3 cellular contexts compared by ENCODE assay signal in the genomic region with DNA sequence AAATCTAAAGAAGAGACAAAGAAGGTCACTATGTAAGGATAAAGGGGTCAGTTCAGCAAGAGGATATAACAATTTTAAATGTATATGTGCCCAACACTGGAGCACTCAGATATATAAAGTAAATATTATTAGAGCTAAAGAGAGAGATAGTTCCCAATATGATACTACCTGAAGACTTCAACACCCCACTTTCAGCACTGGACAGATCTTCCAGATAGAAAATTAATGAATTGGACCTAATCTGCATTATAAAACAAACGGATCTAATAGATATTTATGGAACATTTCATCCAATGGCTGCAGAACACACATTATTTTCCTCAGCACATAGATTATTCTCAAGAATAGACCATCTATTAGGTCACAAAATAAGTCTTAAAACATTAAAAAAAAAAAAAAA.
TF ChIP-seq lines count a peak whose summit lies in the region.

No MANE protein-coding gene starts in this region.

TF ChIP-seq in liver, 16 proteins besides CTCF, POLR2A, EP300 and RAD21:
- TF ChIP-seq GABPA (IDR thresholded peaks at IDR 0.05 in 1 of 2, conservative IDR thresholded peaks at IDR 0.05 in 1 of 2) (no peak), EGR1 (IDR thresholded peaks at IDR 0.05; ENCODE audit: low read depth in 2 of 2) (no peak)
- TF ChIP-seq, protein P1, sequence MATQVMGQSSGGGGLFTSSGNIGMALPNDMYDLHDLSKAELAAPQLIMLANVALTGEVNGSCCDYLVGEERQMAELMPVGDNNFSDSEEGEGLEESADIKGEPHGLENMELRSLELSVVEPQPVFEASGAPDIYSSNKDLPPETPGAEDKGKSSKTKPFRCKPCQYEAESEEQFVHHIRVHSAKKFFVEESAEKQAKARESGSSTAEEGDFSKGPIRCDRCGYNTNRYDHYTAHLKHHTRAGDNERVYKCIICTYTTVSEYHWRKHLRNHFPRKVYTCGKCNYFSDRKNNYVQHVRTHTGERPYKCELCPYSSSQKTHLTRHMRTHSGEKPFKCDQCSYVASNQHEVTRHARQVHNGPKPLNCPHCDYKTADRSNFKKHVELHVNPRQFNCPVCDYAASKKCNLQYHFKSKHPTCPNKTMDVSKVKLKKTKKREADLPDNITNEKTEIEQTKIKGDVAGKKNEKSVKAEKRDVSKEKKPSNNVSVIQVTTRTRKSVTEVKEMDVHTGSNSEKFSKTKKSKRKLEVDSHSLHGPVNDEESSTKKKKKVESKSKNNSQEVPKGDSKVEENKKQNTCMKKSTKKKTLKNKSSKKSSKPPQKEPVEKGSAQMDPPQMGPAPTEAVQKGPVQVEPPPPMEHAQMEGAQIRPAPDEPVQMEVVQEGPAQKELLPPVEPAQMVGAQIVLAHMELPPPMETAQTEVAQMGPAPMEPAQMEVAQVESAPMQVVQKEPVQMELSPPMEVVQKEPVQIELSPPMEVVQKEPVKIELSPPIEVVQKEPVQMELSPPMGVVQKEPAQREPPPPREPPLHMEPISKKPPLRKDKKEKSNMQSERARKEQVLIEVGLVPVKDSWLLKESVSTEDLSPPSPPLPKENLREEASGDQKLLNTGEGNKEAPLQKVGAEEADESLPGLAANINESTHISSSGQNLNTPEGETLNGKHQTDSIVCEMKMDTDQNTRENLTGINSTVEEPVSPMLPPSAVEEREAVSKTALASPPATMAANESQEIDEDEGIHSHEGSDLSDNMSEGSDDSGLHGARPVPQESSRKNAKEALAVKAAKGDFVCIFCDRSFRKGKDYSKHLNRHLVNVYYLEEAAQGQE (IDR thresholded peaks at IDR 0.05): peak; percentile 19

TF ChIP-seq in HepG2, 621 proteins besides CTCF, POLR2A, EP300 and RAD21:
- no peak for TF ChIP-seq MIER2 (CRISPR knock-in tag; IDR thresholded peaks at IDR 0.05)
- no peak for TF ChIP-seq SAP130 (CRISPR knock-in tag; IDR thresholded peaks at IDR 0.05; ENCODE audit: low read depth)
- TF ChIP-seq, protein P2, sequence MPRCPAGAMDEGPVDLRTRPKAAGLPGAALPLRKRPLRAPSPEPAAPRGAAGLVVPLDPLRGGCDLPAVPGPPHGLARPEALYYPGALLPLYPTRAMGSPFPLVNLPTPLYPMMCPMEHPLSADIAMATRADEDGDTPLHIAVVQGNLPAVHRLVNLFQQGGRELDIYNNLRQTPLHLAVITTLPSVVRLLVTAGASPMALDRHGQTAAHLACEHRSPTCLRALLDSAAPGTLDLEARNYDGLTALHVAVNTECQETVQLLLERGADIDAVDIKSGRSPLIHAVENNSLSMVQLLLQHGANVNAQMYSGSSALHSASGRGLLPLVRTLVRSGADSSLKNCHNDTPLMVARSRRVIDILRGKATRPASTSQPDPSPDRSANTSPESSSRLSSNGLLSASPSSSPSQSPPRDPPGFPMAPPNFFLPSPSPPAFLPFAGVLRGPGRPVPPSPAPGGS (CRISPR knock-in tag; IDR thresholded peaks at IDR 0.05): no peak
- TF ChIP-seq, protein P1 (IDR thresholded peaks at IDR 0.05; ENCODE audit: borderline replicate concordance in 1 of 2, low read depth in 1 of 2, low read length in 2 of 2): 0 out of 4 replicates have a peak, but pooled peaks of 1 of the 2 experiments have one; percentile 14

TF ChIP-seq in Ishikawa, 13 proteins besides CTCF, POLR2A, EP300 and RAD21:
- TF ChIP-seq, protein P1 (IDR thresholded peaks at IDR 0.05; ENCODE audit: low read depth): peak; percentile 76
- TF ChIP-seq NFIC (IDR thresholded peaks at IDR 0.05): no peak
